ENCODE assay signal across 9 cellular contexts in genomic region chr6:5190467-5190866, GRCh38.
DNase-seq lines count a peak whose midpoint lies in the region; ATAC-seq and TF ChIP-seq lines count a peak whose summit lies in the region.
"Had no signal": no experiment of that assay in that cellular context is flagged by ENCODE, and none has a peak within 500 bp of the region (broad histone marks: within the 10 kb centered on the region; RNA-seq: fewer than 3 reads in every experiment).

No MANE protein-coding gene starts in this region.

- TF ChIP-seq CTCF in foreskin fibroblast (IDR thresholded peaks at IDR 0.05; ENCODE audit: low read depth, low read length), result no peak
- TF ChIP-seq CTCF in BE2C (IDR thresholded peaks at IDR 0.05; ENCODE audit: low read depth, low read length), result no peak

- peak; percentile 84 for ATAC-seq in SK-N-SH treated with all-trans-retinoic acid at 6 μM for 48 hours
- no peak for ATAC-seq in HG03521 (IDR thresholded peaks at IDR 0.05; ENCODE audit: unreplicated experiment)
- ATAC-seq in GM18520 (IDR thresholded peaks at IDR 0.05; ENCODE audit: unreplicated experiment), result no peak

- DNase-seq in HCEC 1CT (peak; percentile 93), foreskin fibroblast (peak; percentile 86 to 92), skeletal muscle cell (ENCODE audit: low read depth) (peak; percentile 92), BE2C (no peak), LoVo (ENCODE audit: low spot score) (no peak)
- DNase-seq: NCI-H1694 treated with DMSO at 0.1 percent for 48 hours had no signal

- no peaks in the 10 kb centered on the region for H3K27me3 ChIP-seq in BE2C

- no peaks in the 10 kb centered on the region for H3K4me1 ChIP-seq in BE2C

- H3K36me3 ChIP-seq in BE2C, result no peaks in the 10 kb centered on the region

- no peaks in the 10 kb centered on the region for H3K9me3 ChIP-seq in BE2C

- H3K4me3 ChIP-seq in foreskin fibroblast (ENCODE audit: low read depth in 1 of 2, low read length in 2 of 2) (no peak overlapping the region), skeletal muscle cell (ENCODE audit: low read depth, low read length) (no peak overlapping the region), BE2C (ENCODE audit: low read depth, low read length) (no peak overlapping the region)

TF ChIP-seq in SK-N-SH treated with all-trans-retinoic acid at 6 μM for 48 hours, 23 proteins besides CTCF, POLR2A, EP300 and RAD21:
- TF ChIP-seq RARB (CRISPR knock-in tag; IDR thresholded peaks at IDR 0.05) (no peak), CSDC2 (CRISPR knock-in tag; IDR thresholded peaks at IDR 0.05) (no peak), BACH2 (CRISPR knock-in tag; IDR thresholded peaks at IDR 0.05; ENCODE audit: borderline replicate concordance) (no peak), ZFP3 (CRISPR knock-in tag; IDR thresholded peaks at IDR 0.05) (no peak), ISL1 (CRISPR knock-in tag; IDR thresholded peaks at IDR 0.05) (peak; percentile 57), ZNF70 (CRISPR knock-in tag; IDR thresholded peaks at IDR 0.05) (no peak), POU6F1 (CRISPR knock-in tag; IDR thresholded peaks at IDR 0.05; ENCODE audit: borderline replicate concordance, low read depth) (no peak), SNAI2 (CRISPR knock-in tag; IDR thresholded peaks at IDR 0.05) (no peak), ZNF8 (CRISPR knock-in tag; IDR thresholded peaks at IDR 0.05) (no peak)

Comparison
In these comparisons a context has a peak if more than half of its experiments do, and no peak if none do; other contexts are left out.
1. DNase-seq: peak in HCEC 1CT (single experiment), foreskin fibroblast (2 of 2) and skeletal muscle cell (single experiment); none in BE2C (single experiment) and LoVo (single experiment).